In the genomic region with DNA sequence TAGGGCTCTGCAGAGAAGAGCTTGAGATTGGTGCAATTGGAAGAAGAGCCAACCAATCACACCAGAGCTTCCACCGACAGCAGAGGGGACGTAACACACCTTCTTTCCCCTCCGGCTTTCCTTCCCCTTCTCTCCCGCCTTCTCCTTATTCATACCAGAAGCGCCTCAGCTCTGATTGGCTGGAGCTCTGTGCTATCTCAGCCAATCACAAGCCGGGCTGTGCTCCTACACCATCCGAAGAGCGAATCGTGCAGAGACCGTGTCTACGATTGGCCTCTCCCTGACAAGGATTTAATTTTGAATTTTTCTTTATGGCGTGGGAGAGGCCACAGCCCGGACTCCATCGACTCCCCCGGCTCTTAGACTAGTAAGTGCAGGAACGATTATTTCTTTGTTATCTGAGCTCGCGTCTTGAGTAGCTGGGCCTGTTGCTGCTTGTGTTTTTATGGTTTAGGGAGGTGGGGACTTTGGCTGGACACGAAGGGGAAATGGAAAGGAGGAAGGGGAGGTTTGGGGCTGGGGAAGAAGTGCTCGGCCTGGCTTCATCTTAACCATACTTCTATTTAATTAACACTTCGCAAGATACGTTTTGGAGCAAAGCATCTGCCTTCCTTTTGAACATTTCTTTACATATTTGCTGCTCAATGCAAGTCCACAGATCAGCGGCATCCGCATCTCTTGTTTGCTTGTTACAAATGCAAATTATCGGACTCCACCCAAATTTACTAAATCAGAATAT, we compare ENCODE assay signal across 1 cellular context.
TF ChIP-seq lines count a peak whose summit lies in the region.

A gene (plus strand): TSS at position 308 of the 739 bp plus-strand sequence. CDS start 14,007 bp downstream, outside the sequence.

TF ChIP-seq in IMR-90, 13 proteins besides CTCF, POLR2A, EP300 and RAD21:
- TF ChIP-seq MXI1 (IDR thresholded peaks at IDR 0.05; ENCODE audit: borderline replicate concordance, low read depth, low read length) (peak; percentile 97), RCOR1 (IDR thresholded peaks at IDR 0.05; ENCODE audit: insufficient replicate concordance, low read length) (no peak)
